In the genomic region with DNA sequence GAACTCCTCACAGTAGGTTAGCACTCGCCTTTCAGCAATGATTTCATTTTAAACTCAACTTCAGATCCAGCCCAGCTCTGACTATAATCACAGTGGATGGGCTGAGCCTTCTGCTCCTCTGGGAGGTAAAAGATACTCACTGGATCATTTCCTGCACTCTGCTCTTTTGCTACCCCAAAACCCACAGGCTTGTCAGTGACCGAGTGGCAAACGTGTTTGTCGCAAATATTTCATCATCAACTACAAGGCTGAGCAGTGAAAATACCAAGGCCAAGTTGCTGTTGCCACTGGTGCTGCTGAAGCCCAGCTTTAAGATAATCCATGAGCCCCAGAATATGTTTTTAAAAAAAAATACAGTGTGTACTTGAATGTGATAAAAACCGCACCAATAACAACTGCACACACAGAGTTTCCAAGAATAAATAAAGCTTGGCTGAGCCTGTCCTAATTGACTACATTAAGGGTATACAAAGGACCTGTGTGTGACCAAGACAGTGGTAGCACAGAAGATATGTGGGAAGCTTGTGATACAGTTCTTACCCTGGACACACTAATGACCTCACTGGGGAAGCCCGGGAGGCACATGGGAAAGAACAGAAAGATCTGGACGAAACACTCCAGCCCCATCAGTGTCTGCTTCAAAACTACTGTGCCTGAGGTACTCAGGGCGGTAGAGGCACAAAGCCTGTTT, we compare ENCODE assay signal across 17 cellular contexts. TPM values are rescaled to one million over a fixed set of nuclear protein-coding genes. Genes with fewer than 3 reads are reported as not detected.
DNase-seq lines count a peak whose midpoint lies in the region; ATAC-seq and TF ChIP-seq lines count a peak whose summit lies in the region.
"Had no signal": no experiment of that assay in that cellular context is flagged by ENCODE, and none has a peak within 500 bp of the region (broad histone marks: within the 10 kb centered on the region; RNA-seq: fewer than 3 reads in every experiment).

No MANE protein-coding gene starts in this region.

- no peak overlapping the region for H3K4me3 ChIP-seq in cardiac muscle cell
- H3K4me3 ChIP-seq: lower lobe of right lung, tibial artery had no signal

- peak; percentile 25 for DNase-seq in EH (ENCODE audit: low read depth)
- peak; percentile 61 for DNase-seq in RPMI7951 (ENCODE audit: low read depth)
- DNase-seq in cardiac muscle cell (ENCODE audit: low read depth in 1 of 2, low spot score in 1 of 2): peak in 1 of 2 donors; percentile 32
- DNase-seq in progenitor cell of endocrine pancreas (ENCODE audit: low spot score, unreplicated experiment): no peak
- DNase-seq in NCI-H2029 (lab: John Stamatoyannopoulos, UW): no peak
- no peak for DNase-seq in RKO (ENCODE audit: low spot score)
- DNase-seq in activated CD4-positive, alpha-beta T cell treated with anti-CD3 and anti-CD28 coated beads for 48 hours: no peak
- DNase-seq: activated CD8-positive, alpha-beta memory T cell treated with anti-CD3 and anti-CD28 coated beads, Interleukin-2, amount 50 U/mL, for 48 hours; activated naive CD8-positive, alpha-beta T cell treated with anti-CD3 and anti-CD28 coated beads, Interleukin-2, amount 10 ng/mL, durations not matched to agents 7 days and 5 days; BE2C; DMS79; lower lobe of right lung; NCI-H226; stimulated activated CD4-positive, alpha-beta T cell treated with anti-CD3 and anti-CD28 coated beads, Interleukin-12 subunit alpha, Interleukin-12 subunit beta, amount 100 ng/mL, for 4 hours; SW 1271; tibial artery had no signal

- H3K27ac ChIP-seq in cardiac muscle cell: peak overlapping the region; percentile 56
- H3K27ac ChIP-seq: lower lobe of right lung, tibial artery had no signal

- H3K36me3 ChIP-seq in cardiac muscle cell: no peaks in the 10 kb centered on the region
- H3K36me3 ChIP-seq: BE2C, lower lobe of right lung, tibial artery had no signal

- H3K9me3 Mint-ChIP-seq in progenitor cell of endocrine pancreas (ENCODE audit: low read depth): no peaks in the 10 kb centered on the region
- H3K9me3 Mint-ChIP-seq: activated naive CD8-positive, alpha-beta T cell treated with anti-CD3 and anti-CD28 coated beads, Interleukin-2, amount 10 ng/mL, durations not matched to agents 7 days and 5 days had no signal

- no peak overlapping the region for H3K4me3 Mint-ChIP-seq in progenitor cell of endocrine pancreas (ENCODE audit: low read depth)
- H3K4me3 Mint-ChIP-seq: activated naive CD8-positive, alpha-beta T cell treated with anti-CD3 and anti-CD28 coated beads, Interleukin-2, amount 10 ng/mL, durations not matched to agents 7 days and 5 days had no signal

- no peaks in the 10 kb centered on the region for H3K36me3 Mint-ChIP-seq in progenitor cell of endocrine pancreas (ENCODE audit: insufficient read depth)
- H3K36me3 Mint-ChIP-seq: activated naive CD8-positive, alpha-beta T cell treated with anti-CD3 and anti-CD28 coated beads, Interleukin-2, amount 10 ng/mL, durations not matched to agents 7 days and 5 days had no signal

- no peaks in the 10 kb centered on the region for H3K9me3 ChIP-seq in cardiac muscle cell (ENCODE audit: low read depth)
- H3K9me3 ChIP-seq: BE2C, lower lobe of right lung, tibial artery had no signal

- peaks cover 10% of the 10 kb centered on the region for H3K4me1 Mint-ChIP-seq in progenitor cell of endocrine pancreas (ENCODE audit: low read depth)

- peaks cover 43% of the 10 kb centered on the region for H3K4me1 ChIP-seq in cardiac muscle cell (ENCODE audit: low read depth)
- H3K4me1 ChIP-seq: BE2C had no signal

- H3K27ac Mint-ChIP-seq in progenitor cell of endocrine pancreas: peak overlapping the region; percentile 33
- H3K27ac Mint-ChIP-seq: activated naive CD8-positive, alpha-beta T cell treated with anti-CD3 and anti-CD28 coated beads, Interleukin-2, amount 10 ng/mL, durations not matched to agents 7 days and 5 days had no signal

- no peak for ATAC-seq in HG02852 (IDR thresholded peaks at IDR 0.05; ENCODE audit: unreplicated experiment)
- ATAC-seq: lower lobe of right lung had no signal

- H3K27me3 ChIP-seq in cardiac muscle cell: no peaks in the 10 kb centered on the region
- H3K27me3 ChIP-seq: BE2C, tibial artery had no signal

- H3K27me3 Mint-ChIP-seq in progenitor cell of endocrine pancreas: no peaks in the 10 kb centered on the region

- TF ChIP-seq CTCF in cardiac muscle cell (IDR thresholded peaks at IDR 0.05; ENCODE audit: low read depth, low read length): no peak
- no peak for TF ChIP-seq CTCF in progenitor cell of endocrine pancreas (IDR thresholded peaks at IDR 0.05; ENCODE audit: unreplicated experiment)

RNA-seq across cellular contexts. Expression of a gene that starts 41.3 kb away (rescaled TPM):
- 2.8 and 3.2 TPM in 2 replicates for total RNA-seq in RPMI7951 (2014; rRNA removed; shearing (Covaris generic))
- 32.7 and 61.3 TPM in 2 replicates for total RNA-seq in cardiac muscle cell
- 29.0 and 55.4 TPM in 2 replicates for polyA plus RNA-seq in cardiac muscle cell
- total RNA-seq in progenitor cell of endocrine pancreas: 16.0 and 19.5 TPM in 2 replicates

Comparison
In these comparisons a context has a peak if more than half of its experiments do, and no peak if none do; other contexts are left out.
1. DNase-seq: peak in EH (single experiment) and RPMI7951 (single experiment); none in progenitor cell of endocrine pancreas (single experiment), NCI-H2029 (single experiment), RKO (single experiment) and activated CD4-positive, alpha-beta T cell treated with anti-CD3 and anti-CD28 coated beads for 48 hours (single experiment).